ENCODE assay signal across 8 cellular contexts in the genomic region with DNA sequence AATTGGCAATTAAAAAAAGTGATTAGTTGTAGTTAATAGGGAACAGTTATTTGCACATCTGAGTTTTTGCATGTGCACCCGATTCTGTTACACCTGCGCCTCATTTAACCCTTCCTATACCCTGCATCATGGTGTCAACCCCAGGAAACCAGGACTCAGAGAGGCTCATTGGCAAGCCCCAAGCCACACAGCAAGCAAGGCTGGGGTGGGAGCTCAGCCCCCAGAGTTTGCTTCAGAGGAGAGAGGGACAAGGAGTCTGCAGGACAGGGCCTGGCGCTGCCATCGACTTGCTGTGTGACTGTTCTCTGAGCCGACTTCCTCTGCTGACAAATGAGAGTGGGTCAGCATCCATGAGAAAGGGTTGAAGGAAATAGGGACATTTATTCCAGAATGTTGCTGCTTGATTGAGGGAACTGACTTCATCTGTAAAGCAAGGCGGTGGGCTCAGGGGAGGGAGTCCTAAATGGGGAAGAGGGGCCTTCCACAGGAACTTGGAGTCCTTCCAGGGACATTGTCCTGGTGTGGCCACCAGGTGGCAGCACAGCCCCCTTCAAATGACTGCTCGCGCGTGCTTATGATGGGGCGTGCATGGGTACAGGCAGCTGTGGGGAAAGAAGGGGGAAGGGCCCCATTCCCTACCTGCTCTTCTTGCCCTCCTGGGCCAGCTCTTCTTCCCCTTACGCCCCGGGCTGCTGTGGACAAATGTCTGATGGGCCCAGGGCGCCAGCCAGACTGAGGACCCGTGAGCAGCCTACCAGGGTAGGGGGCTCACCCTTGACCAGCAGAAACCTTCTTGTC. TPM values are rescaled to one million over a fixed set of nuclear protein-coding genes. Genes with fewer than 3 reads are reported as not detected.
DNase-seq lines count a peak whose midpoint lies in the region; ATAC-seq and TF ChIP-seq lines count a peak whose summit lies in the region.

No MANE protein-coding gene starts in this region.

- H4K20me1 ChIP-seq in OCI-LY1 (ENCODE audit: insufficient read depth, low read length) = no peaks in the 10 kb centered on the region

- H3K4me3 ChIP-seq in CD4-positive, CD25-positive, alpha-beta regulatory T cell (ENCODE audit: low read depth, low read length) = no peak overlapping the region
- no peak overlapping the region for H3K4me3 ChIP-seq in OCI-LY1 (ENCODE audit: low read depth, low read length, poor library complexity, severe bottlenecking)
- H3K4me3 ChIP-seq in naive thymus-derived CD4-positive, alpha-beta T cell (ENCODE audit: low read length) = no peak overlapping the region

- H3K36me3 ChIP-seq in CD4-positive, CD25-positive, alpha-beta regulatory T cell (ENCODE audit: control insufficient read depth, insufficient read depth, low read length) = no peaks in the 10 kb centered on the region
- H3K36me3 ChIP-seq in OCI-LY1 (ENCODE audit: insufficient read depth, low read length) = no peaks in the 10 kb centered on the region
- no peaks in the 10 kb centered on the region for H3K36me3 ChIP-seq in naive thymus-derived CD4-positive, alpha-beta T cell (ENCODE audit: control insufficient read depth in 2 of 3, insufficient read depth in 3 of 3, low read length in 3 of 3)

- no peaks in the 10 kb centered on the region for H3K9me2 ChIP-seq in OCI-LY1 (ENCODE audit: low read depth, low read length)

- peaks cover 0 to 4% (median 2%) of the 10 kb centered on the region in 7 donors for H3K9me3 Mint-ChIP-seq in CD4-positive, CD25-positive, alpha-beta regulatory T cell
- H3K9me3 Mint-ChIP-seq in naive thymus-derived CD4-positive, alpha-beta T cell = peaks cover 0 to 11% (median 2%) of the 10 kb centered on the region in 11 donors
- H3K9me3 Mint-ChIP-seq in stimulated activated memory B cell treated with anti-CD40 and anti-IgM and Interleukin-4, amounts not matched to agents 10 μg/mL and 1 μg/mL and 100 μg/mL, for 72 hours = peaks cover 7% of the 10 kb centered on the region

- H2AFZ ChIP-seq in OCI-LY1 (ENCODE audit: low read length) = no peak overlapping the region

- H3K9me3 ChIP-seq in CD4-positive, CD25-positive, alpha-beta regulatory T cell (ENCODE audit: control insufficient read depth in 2 of 2, low read length in 2 of 2) = no peaks in the 10 kb centered on the region
- H3K9me3 ChIP-seq in OCI-LY1 (ENCODE audit: low read length) = 0 out of 2 replicates have a peak, but pooled peaks cover under 1% of the 10 kb centered on the region
- no peaks in the 10 kb centered on the region for H3K9me3 ChIP-seq in naive thymus-derived CD4-positive, alpha-beta T cell (ENCODE audit: control insufficient read depth in 2 of 3, low read length in 3 of 3)

- no peak for TF ChIP-seq POLR2A in erythroblast (IDR thresholded peaks at IDR 0.05; ENCODE audit: low read length)

- peaks cover 5% of the 10 kb centered on the region for H3K27me3 Mint-ChIP-seq in CD4-positive, CD25-positive, alpha-beta regulatory T cell
- H3K27me3 Mint-ChIP-seq in naive thymus-derived CD4-positive, alpha-beta T cell = peaks cover 0 to 11% (median 0%) of the 10 kb centered on the region in 5 donors
- peaks cover 38% of the 10 kb centered on the region for H3K27me3 Mint-ChIP-seq in stimulated activated memory B cell treated with anti-CD40 and anti-IgM and Interleukin-4, amounts not matched to agents 10 μg/mL and 1 μg/mL and 100 μg/mL, for 72 hours

- H3K4me3 Mint-ChIP-seq in CD4-positive, CD25-positive, alpha-beta regulatory T cell = no peak overlapping the region
- no peak overlapping the region for H3K4me3 Mint-ChIP-seq in naive thymus-derived CD4-positive, alpha-beta T cell
- no peak overlapping the region for H3K4me3 Mint-ChIP-seq in stimulated activated memory B cell treated with anti-CD40 and anti-IgM and Interleukin-4, amounts not matched to agents 10 μg/mL and 1 μg/mL and 100 μg/mL, for 72 hours

- CTCF ChIA-PET in naive thymus-derived CD4-positive, alpha-beta T cell (lab: Charles Lee) = interaction anchor here (0.5 to 7.1 kb wide), 21 partner anchors 10 to 705 kb away, joined by 3 to 59 read pairs (median 4); partner anchors contain the start of gene RASD1

- H3K27me3 ChIP-seq in CD4-positive, CD25-positive, alpha-beta regulatory T cell (ENCODE audit: control insufficient read depth, insufficient read depth, low read length) = no peaks in the 10 kb centered on the region
- H3K27me3 ChIP-seq in OCI-LY1 (ENCODE audit: insufficient read depth, low read length) = no peaks in the 10 kb centered on the region; the same call in 1 of the 2 replicates
- no peaks in the 10 kb centered on the region for H3K27me3 ChIP-seq in naive thymus-derived CD4-positive, alpha-beta T cell (ENCODE audit: control insufficient read depth in 2 of 2, insufficient read depth in 2 of 2, low read length in 2 of 2)

- H3K79me2 ChIP-seq in OCI-LY1 (ENCODE audit: insufficient read depth, low read length) = no peaks in the 10 kb centered on the region

- peak; percentile 59 to 78 (median 75) for DNase-seq in CD4-positive, CD25-positive, alpha-beta regulatory T cell
- DNase-seq in HuH-7.5 (ENCODE audit: low spot score) (peak; percentile 75), activated T-cell treated with anti-CD3 and anti-CD28 coated beads for 1 hour (ENCODE audit: low read depth) (peak; percentile 69), erythroblast (lab: John Stamatoyannopoulos, UW) (peak; percentile 78 to 90)
- DNase-seq in naive thymus-derived CD4-positive, alpha-beta T cell = peak; percentile 61 to 79 (median 73)

- no peak overlapping the region for H3K27ac ChIP-seq in CD4-positive, CD25-positive, alpha-beta regulatory T cell (ENCODE audit: insufficient read depth, low read length, poor library complexity, severe bottlenecking)
- no peak overlapping the region for H3K27ac ChIP-seq in OCI-LY1 (ENCODE audit: low read depth, low read length, poor library complexity, severe bottlenecking)
- no peak overlapping the region for H3K27ac ChIP-seq in naive thymus-derived CD4-positive, alpha-beta T cell (ENCODE audit: low read depth, low read length)

- H3K27ac Mint-ChIP-seq in CD4-positive, CD25-positive, alpha-beta regulatory T cell = no peak overlapping the region
- H3K27ac Mint-ChIP-seq in naive thymus-derived CD4-positive, alpha-beta T cell = peak overlapping the region in 1 of 9 donors; percentile 10
- no peak overlapping the region for H3K27ac Mint-ChIP-seq in stimulated activated memory B cell treated with anti-CD40 and anti-IgM and Interleukin-4, amounts not matched to agents 10 μg/mL and 1 μg/mL and 100 μg/mL, for 72 hours

- POLR2A ChIA-PET in naive thymus-derived CD4-positive, alpha-beta T cell (lab: Charles Lee) = no interaction called here

- no peak overlapping the region for H3K4me2 ChIP-seq in OCI-LY1 (ENCODE audit: low read length)

- H3K4me1 ChIP-seq in CD4-positive, CD25-positive, alpha-beta regulatory T cell (ENCODE audit: control insufficient read depth, insufficient read depth, low read length, poor library complexity, severe bottlenecking) = peaks cover 4% of the 10 kb centered on the region
- H3K4me1 ChIP-seq in OCI-LY1 (ENCODE audit: insufficient read depth, low read length, severe bottlenecking) = no peaks in the 10 kb centered on the region
- peaks cover 0 to 5% of the 10 kb centered on the region in 2 donors for H3K4me1 ChIP-seq in naive thymus-derived CD4-positive, alpha-beta T cell (ENCODE audit: control insufficient read depth in 2 of 2, insufficient read depth in 2 of 2, low read length in 2 of 2)

- no peaks in the 10 kb centered on the region for H3F3A ChIP-seq in OCI-LY1 (ENCODE audit: insufficient read depth, low read length)

- no peak overlapping the region for H3K9ac ChIP-seq in OCI-LY1 (ENCODE audit: low read length)

- intact Hi-C loops in naive thymus-derived CD4-positive, alpha-beta T cell (cut with micrococcal nuclease) = loop anchor here in 1 of 2 donors (1.0 to 2.0 kb wide), 3 partner anchors 147 to 288 kb away; no protein-coding TSS in a partner anchor

- TF ChIP-seq CTCF in OCI-LY1 (IDR thresholded peaks at IDR 0.05; ENCODE audit: low read length) = peak; percentile 81

- H3K36me3 Mint-ChIP-seq in CD4-positive, CD25-positive, alpha-beta regulatory T cell = no peaks in the 10 kb centered on the region
- H3K36me3 Mint-ChIP-seq in naive thymus-derived CD4-positive, alpha-beta T cell = peaks cover 0 to 2% (median 0%) of the 10 kb centered on the region in 5 donors
- no peaks in the 10 kb centered on the region for H3K36me3 Mint-ChIP-seq in stimulated activated memory B cell treated with anti-CD40 and anti-IgM and Interleukin-4, amounts not matched to agents 10 μg/mL and 1 μg/mL and 100 μg/mL, for 72 hours

- H3K4me1 Mint-ChIP-seq in CD4-positive, CD25-positive, alpha-beta regulatory T cell = peaks cover 0 to 10% (median 0%) of the 10 kb centered on the region in 4 donors
- H3K4me1 Mint-ChIP-seq in naive thymus-derived CD4-positive, alpha-beta T cell = peaks cover 0 to 7% (median 4%) of the 10 kb centered on the region in 7 donors
- H3K4me1 Mint-ChIP-seq in stimulated activated memory B cell treated with anti-CD40 and anti-IgM and Interleukin-4, amounts not matched to agents 10 μg/mL and 1 μg/mL and 100 μg/mL, for 72 hours = no peaks in the 10 kb centered on the region

- peak; percentile 54 to 62 for ATAC-seq in CD4-positive, CD25-positive, alpha-beta regulatory T cell (ENCODE audit: low read depth in 2 of 2)
- peak; percentile 85 for ATAC-seq in naive thymus-derived CD4-positive, alpha-beta T cell
- ATAC-seq in stimulated activated memory B cell treated with anti-CD40 and anti-IgM and Interleukin-4, amounts not matched to agents 10 μg/mL and 1 μg/mL and 100 μg/mL, for 72 hours = peak; percentile 67
- no peak for ATAC-seq in GM21367 (IDR thresholded peaks at IDR 0.05; ENCODE audit: unreplicated experiment)

RNA-seq across cellular contexts. Expression of gene NT5M, which starts 51.6 kb away (rescaled TPM):
- total RNA-seq in CD4-positive, CD25-positive, alpha-beta regulatory T cell = 3.9 TPM
- polyA plus RNA-seq in CD4-positive, CD25-positive, alpha-beta regulatory T cell = 1 to 10 TPM in 2 of 4 donors, under 1 TPM in 2; 0.75 to 2.0 (median 1.4) TPM
- 1 to 10 TPM; 2.9 to 6.3 (median 3.5) TPM for total RNA-seq in naive thymus-derived CD4-positive, alpha-beta T cell
- polyA plus RNA-seq in naive thymus-derived CD4-positive, alpha-beta T cell = 1 to 10 TPM in 1 of 2 donors, under 1 TPM in 1; 0.85 to 4.4 TPM
